ENCODE assay signal across 15 cellular contexts in genomic region chr1:18107671-18108312, GRCh38. TPM values are rescaled to one million over a fixed set of nuclear protein-coding genes. Genes with fewer than 3 reads are reported as not detected.
A peak's percentile ranks its signal among the peaks of the same experiment; 100 is the strongest.
DNase-seq lines count a peak whose midpoint lies in the region; ATAC-seq, FAIRE-seq and TF ChIP-seq lines count a peak whose summit lies in the region.
"Had no signal": no experiment of that assay in that cellular context is flagged by ENCODE, and none has a peak within 500 bp of the region (broad histone marks: within the 10 kb centered on the region; RNA-seq: fewer than 3 reads in every experiment).

Gene IGSF21, plus strand, starts transcription at chr1:18107798. Its CDS starts 331 bp downstream, at chr1:18108129.

- ATAC-seq in SK-N-SH treated with all-trans-retinoic acid at 6 μM for 48 hours (no peak), HG02884 (IDR thresholded peaks at IDR 0.05; ENCODE audit: unreplicated experiment) (no peak)
- no peak for ATAC-seq in CD8-positive, alpha-beta T cell
- ATAC-seq: activated CD4-positive, CD25-positive, alpha-beta regulatory T cell treated with anti-CD3 and anti-CD28 coated beads, Interleukin-2, amount 50 U/mL, for 24 hours; stimulated activated effector memory CD8-positive, alpha-beta T cell treated with anti-CD3 and anti-CD28 coated beads, Interleukin-12 subunit alpha, Interleukin-12 subunit beta, amount 100 ng/mL, for 72 hours had no signal

- H3K9ac ChIP-seq in SK-N-SH: no peak within 1 kb of the TSS

- peak; percentile 79 for DNase-seq in SK-N-SH
- DNase-seq in NCI-H69 (lab: John Stamatoyannopoulos, UW): peak; percentile 44
- no peak for DNase-seq in stomach
- no peak for DNase-seq in CD8-positive, alpha-beta T cell
- no peak for DNase-seq in GM12892 (ENCODE audit: insufficient read length)
- DNase-seq: activated naive CD4-positive, alpha-beta T cell treated with anti-CD3 and anti-CD28 coated beads, Interleukin-2, amount 50 U/mL, for 16 hours; effector memory CD4-positive, alpha-beta T cell; naive B cell had no signal

- H3K4me1 Mint-ChIP-seq in CD8-positive, alpha-beta T cell (ENCODE audit: low read depth): peaks cover 13% of the 10 kb centered on the region

- TF ChIP-seq CTCF in SK-N-SH (IDR thresholded peaks at IDR 0.05): no peak
- TF ChIP-seq CTCF in stomach (IDR thresholded peaks at IDR 0.05): no peak
- no peak for TF ChIP-seq CTCF in CD8-positive, alpha-beta T cell (IDR thresholded peaks at IDR 0.05)

- no peaks in the 10 kb centered on the region for H3K79me2 ChIP-seq in SK-N-SH (ENCODE audit: insufficient read depth)

- H3K9me3 Mint-ChIP-seq in CD8-positive, alpha-beta T cell: no peaks in the 10 kb centered on the region
- H3K9me3 Mint-ChIP-seq: stimulated activated effector memory CD8-positive, alpha-beta T cell treated with anti-CD3 and anti-CD28 coated beads, Interleukin-12 subunit alpha, Interleukin-12 subunit beta, amount 100 ng/mL, for 72 hours had no signal

- H4K20me1 ChIP-seq in SK-N-SH (ENCODE audit: insufficient read depth): no peaks in the 10 kb centered on the region

- WGBS in SK-N-SH (ENCODE audit: low lambda C conversion rate): 6% methylated on average over 21 of the region's 99 CpGs
- WGBS in stomach, 5 donors: 1 to 8% (median 2%) methylated on average over 29 to 98 of the region's 99 CpGs

- TF ChIP-seq EP300 in SK-N-SH (IDR thresholded peaks at IDR 0.05; ENCODE audit: borderline replicate concordance in 1 of 2, low read depth in 1 of 2, low read length in 1 of 2) (no peak), stomach (IDR thresholded peaks at IDR 0.05) (no peak)

- H3K9me2 ChIP-seq in SK-N-SH: no peaks in the 10 kb centered on the region

- H3K27ac ChIP-seq in SK-N-SH (ENCODE audit: low read depth in 2 of 2, low read length in 1 of 2): no peak within 1 kb of the TSS
- no peak within 1 kb of the TSS for H3K27ac ChIP-seq in stomach
- no peak within 1 kb of the TSS for H3K27ac ChIP-seq in CD8-positive, alpha-beta T cell (ENCODE audit: low read depth, low read length)
- H3K27ac ChIP-seq: RWPE1 had no signal

- H3K4me3 ChIP-seq in SK-N-SH (ENCODE audit: low read depth in 2 of 2, low read length in 1 of 2) (peak within 1 kb of the TSS in 1 of 2 experiments; percentile 6; a peak in 1 of 4 replicates), iPS-11a (ENCODE audit: low read depth, low read length) (peak within 1 kb of the TSS; percentile 42), stomach (peak within 1 kb of the TSS; percentile 9 to 25 (median 15))
- no peak within 1 kb of the TSS for H3K4me3 ChIP-seq in CD8-positive, alpha-beta T cell (ENCODE audit: low read depth, low read length)

- H3K27me3 ChIP-seq in SK-N-SH (ENCODE audit: insufficient read depth) (peaks cover 20% of the 10 kb centered on the region; the same call in 1 of the 2 replicates), stomach (peaks cover 20 to 99% (median 81%) of the 10 kb centered on the region in 3 donors)
- no peaks in the 10 kb centered on the region for H3K27me3 ChIP-seq in CD8-positive, alpha-beta T cell (ENCODE audit: insufficient read depth, low read length)

- peaks cover 56% of the 10 kb centered on the region for H3K27me3 Mint-ChIP-seq in CD8-positive, alpha-beta T cell (ENCODE audit: low read depth)

- H2AFZ ChIP-seq in SK-N-SH (ENCODE audit: low read depth): no peak within 1 kb of the TSS

- H3K4me2 ChIP-seq in SK-N-SH: no peak within 1 kb of the TSS

- CTCF ChIA-PET in SK-N-SH (lab: Yijun Ruan, JAX): interaction anchor here (0.6 to 4.4 kb wide), 20 partner anchors 9 to 474 kb away, joined by 3 to 28 read pairs (median 4); no protein-coding TSS in a partner anchor
- CTCF ChIA-PET in CD8-positive, alpha-beta T cell (lab: Charles Lee): no interaction called here

- H3K36me3 ChIP-seq in SK-N-SH (replicated peaks in 1 of 2; ENCODE audit: control insufficient read depth in 1 of 2, insufficient read depth in 2 of 2, low read length in 1 of 2) (no peaks in the 10 kb centered on the region), stomach (no peaks in the 10 kb centered on the region)
- H3K36me3 ChIP-seq in CD8-positive, alpha-beta T cell (ENCODE audit: insufficient read depth, low read length): no peaks in the 10 kb centered on the region

- TF ChIP-seq POLR2A in stomach (IDR thresholded peaks at IDR 0.05) (no peak), GM12892 (IDR thresholded peaks at IDR 0.05; ENCODE audit: low read depth, low read length) (no peak)

- no peak for TF ChIP-seq RAD21 in SK-N-SH (IDR thresholded peaks at IDR 0.05; ENCODE audit: low read length)

- H3K4me3 Mint-ChIP-seq in CD8-positive, alpha-beta T cell: no peak within 1 kb of the TSS
- H3K4me3 Mint-ChIP-seq: stimulated activated effector memory CD8-positive, alpha-beta T cell treated with anti-CD3 and anti-CD28 coated beads, Interleukin-12 subunit alpha, Interleukin-12 subunit beta, amount 100 ng/mL, for 72 hours had no signal

- no peaks in the 10 kb centered on the region for H3F3A ChIP-seq in SK-N-SH (replicated peaks; ENCODE audit: insufficient read depth)

- H3K9me3 ChIP-seq in SK-N-SH (no peaks in the 10 kb centered on the region), stomach (no peaks in the 10 kb centered on the region)
- no peaks in the 10 kb centered on the region for H3K9me3 ChIP-seq in CD8-positive, alpha-beta T cell (ENCODE audit: low read length)

- FAIRE-seq in GM12892 (lab: Jason Lieb, UNC): no peak
- FAIRE-seq: G401.6 had no signal

- H3K4me1 ChIP-seq in SK-N-SH (ENCODE audit: control insufficient read depth in 1 of 2, insufficient read depth in 2 of 2, low read depth in 1 of 2, low read length in 1 of 2) (peaks cover 0 to 25% of the 10 kb centered on the region in 2 experiments; a peak in 1 of 4 replicates), stomach (peaks cover 16 to 45% (median 31%) of the 10 kb centered on the region in 4 donors)
- H3K4me1 ChIP-seq in CD8-positive, alpha-beta T cell (ENCODE audit: insufficient read depth, low read length): no peaks in the 10 kb centered on the region

- no peaks in the 10 kb centered on the region for H3K36me3 Mint-ChIP-seq in CD8-positive, alpha-beta T cell
- H3K36me3 Mint-ChIP-seq: stimulated activated effector memory CD8-positive, alpha-beta T cell treated with anti-CD3 and anti-CD28 coated beads, Interleukin-12 subunit alpha, Interleukin-12 subunit beta, amount 100 ng/mL, for 72 hours had no signal

- intact Hi-C loops in stomach (cut with DNase I; ENCODE audit: low total_unique reads): no loop called here
- intact Hi-C loops in CD8-positive, alpha-beta T cell (cut with DNase I, micrococcal nuclease): no loop called here

- POLR2A ChIA-PET in SK-N-SH (lab: Yijun Ruan, JAX): interaction anchor here (0.7 to 2.4 kb wide), 2 partner anchors 27 to 35 kb away, joined by 3 to 6 read pairs; no protein-coding TSS in a partner anchor
- POLR2A ChIA-PET in CD8-positive, alpha-beta T cell (lab: Charles Lee): no interaction called here

- no peak within 1 kb of the TSS for H3K27ac Mint-ChIP-seq in CD8-positive, alpha-beta T cell
- H3K27ac Mint-ChIP-seq: stimulated activated effector memory CD8-positive, alpha-beta T cell treated with anti-CD3 and anti-CD28 coated beads, Interleukin-12 subunit alpha, Interleukin-12 subunit beta, amount 100 ng/mL, for 72 hours had no signal

TF ChIP-seq in SK-N-SH, 30 proteins besides CTCF, POLR2A, EP300 and RAD21 (continues in another document):
- TF ChIP-seq GABPA (IDR thresholded peaks at IDR 0.05; ENCODE audit: low read depth): no peak
- no peak for TF ChIP-seq TCF12 (IDR thresholded peaks at IDR 0.05)
- no peak for TF ChIP-seq FOXM1 (IDR thresholded peaks at IDR 0.05; ENCODE audit: low read depth)
- no peak for TF ChIP-seq ZBTB33 (IDR thresholded peaks at IDR 0.05; ENCODE audit: borderline replicate concordance, low read depth)
- no peak for TF ChIP-seq NFIC (IDR thresholded peaks at IDR 0.05; ENCODE audit: borderline replicate concordance)

TF ChIP-seq in SK-N-SH treated with all-trans-retinoic acid at 6 μM for 48 hours, 23 proteins besides CTCF, POLR2A, EP300 and RAD21 (continues in another document):
- TF ChIP-seq CSRNP3 (CRISPR knock-in tag; IDR thresholded peaks at IDR 0.05): no peak
- no peak for TF ChIP-seq PATZ1 (CRISPR knock-in tag; IDR thresholded peaks at IDR 0.05; ENCODE audit: borderline replicate concordance)
- TF ChIP-seq ZNF8 (CRISPR knock-in tag; IDR thresholded peaks at IDR 0.05): no peak
- no peak for TF ChIP-seq ZC3H10 (CRISPR knock-in tag; IDR thresholded peaks at IDR 0.05)
- TF ChIP-seq ESRRG (CRISPR knock-in tag; IDR thresholded peaks at IDR 0.05): no peak
- no peak for TF ChIP-seq TCF4 (CRISPR knock-in tag; IDR thresholded peaks at IDR 0.05; ENCODE audit: borderline replicate concordance)
- no peak for TF ChIP-seq ZNF565 (CRISPR knock-in tag; conservative IDR thresholded peaks at IDR 0.05; ENCODE audit: low read depth)

RNA-seq across cellular contexts. Expression of gene IGSF21, which starts in this region (rescaled TPM):
- polyA plus RNA-seq in SK-N-SH (2012; rRNA removed) (not detected in 2 replicates), stomach (under 1 TPM in 2 of 3 donors, not detected in 1; 0.25 to 0.68 TPM)
- polyA plus RNA-seq in SK-N-SH (2012; cell fraction: cytosol; rRNA removed): not detected in 2 replicates
- polyA plus RNA-seq in SK-N-SH (2012; cell fraction: nucleus; rRNA removed): not detected in 2 replicates
- 1 to 10 TPM in 3 of 5 donors, not detected in 2; 1.1 to 2.0 (median 1.2) TPM for total RNA-seq in stomach
- total RNA-seq in CD8-positive, alpha-beta T cell: not detected
- polyA plus RNA-seq in GM12892 (2012; ENCODE audit: missing spikeins): 0.25 TPM

Comparison
In these comparisons a context has a peak if more than half of its experiments do, and no peak if none do; other contexts are left out.
1. Peak in DNase-seq in SK-N-SH; RNA of the gene not detected or under 1 TPM.